10 cellular contexts compared by ENCODE assay signal in the genomic region with DNA sequence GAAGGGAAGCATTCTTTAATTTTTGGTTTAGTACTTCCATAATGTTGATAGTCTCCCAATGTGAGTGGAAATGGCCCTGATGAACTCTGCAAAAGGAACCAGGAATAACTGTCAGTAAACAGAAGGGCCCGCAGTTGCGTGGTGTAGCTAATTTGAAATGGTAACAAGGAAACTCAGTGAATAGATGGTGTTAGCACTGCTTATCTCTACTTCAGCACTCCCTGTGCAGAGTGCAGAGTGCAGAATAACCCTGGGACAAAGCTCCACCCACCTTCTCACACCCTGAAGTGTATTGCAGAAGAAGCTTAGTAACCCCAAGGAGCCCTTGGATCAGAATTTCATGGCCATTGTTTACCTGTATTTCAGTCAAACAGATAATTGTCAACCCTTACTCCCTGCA.
"Had no signal": no experiment of that assay in that cellular context is flagged by ENCODE, and none has a peak within 500 bp of the region (broad histone marks: within the 10 kb centered on the region; RNA-seq: fewer than 3 reads in every experiment).

No MANE protein-coding gene starts in this region.

- H3K27me3 ChIP-seq: neutrophil had no signal

- H3K9me3 ChIP-seq: neutrophil had no signal

- H3K27ac ChIP-seq: neutrophil had no signal

- H3K36me3 ChIP-seq: neutrophil had no signal

- ATAC-seq: effector memory CD8-positive, alpha-beta T cell; sciatic nerve had no signal

- DNase-seq: activated T-cell treated with anti-CD3 and anti-CD28 coated beads, Interleukin-2, amount 50 U/mL, for 1 hour; effector memory CD8-positive, alpha-beta T cell; hippocampal formation; mesenchymal stem cell; posterior cingulate gyrus; stimulated activated CD4-positive, alpha-beta T cell treated with anti-CD3 and anti-CD28 coated beads, Interleukin-2, amount 100 ng/mL, for 24 hours; stimulated activated naive CD4-positive, alpha-beta T cell; T-helper 2 cell had no signal
